In the genomic region with DNA sequence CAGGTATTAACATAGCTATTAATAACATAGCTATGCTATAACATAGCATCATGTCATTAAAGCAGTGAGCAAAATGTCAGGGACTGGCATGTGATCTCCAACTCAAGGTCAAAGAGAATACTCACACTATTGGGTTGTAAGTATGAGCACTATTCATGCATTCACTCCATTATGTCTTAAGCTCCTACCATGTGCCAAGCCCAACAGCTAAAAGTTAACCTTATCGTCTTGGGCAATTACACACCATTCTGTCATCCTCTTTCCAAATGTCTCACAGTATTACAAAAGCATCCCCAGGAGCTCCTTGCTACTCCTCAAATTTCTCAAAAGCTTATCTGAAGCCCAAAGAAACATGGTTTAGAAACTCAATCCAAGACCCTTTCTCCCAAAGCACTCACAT, we compare ENCODE assay signal across 35 cellular contexts.
"Had no signal": no experiment of that assay in that cellular context is flagged by ENCODE, and none has a peak within 500 bp of the region (broad histone marks: within the 10 kb centered on the region; RNA-seq: fewer than 3 reads in every experiment).

No MANE protein-coding gene starts in this region.

- H3K9me3 ChIP-seq: MG63 had no signal

- H3K36me3 ChIP-seq: MG63 had no signal

- H3K27me3 ChIP-seq: MG63 had no signal

- DNase-seq: Karpas-422, Kasumi-1, MG63, MM.1S, MV-4-11, NCI-H1048, NCI-H1092, NCI-H1092 treated with DMSO at 0.1 percent for 48 hours, NCI-H1105, NCI-H1105 treated with DMSO at 0.1 percent for 48 hours, NCI-H1417, NCI-H1417 treated with DMSO at 0.1 percent for 48 hours, NCI-H1436, NCI-H1436 treated with DMSO at 0.1 percent for 48 hours, NCI-H146, NCI-H1694, NCI-H1694 treated with DMSO at 0.1 percent for 48 hours, NCI-H187, NCI-H187 treated with DMSO at 0.1 percent for 48 hours, NCI-H2029, NCI-H2029 treated with DMSO at 0.1 percent for 48 hours, NCI-H2081, NCI-H2081 treated with DMSO at 0.1 percent for 48 hours, NCI-H2107, NCI-H2171, NCI-H2171 treated with DMSO at 0.1 percent for 48 hours, NCI-H2227 treated with DMSO at 0.1 percent for 48 hours, NCI-H226, NCI-H345, NCI-H446, NCI-H446 treated with DMSO at 0.1 percent for 48 hours, NCI-H510A, NCI-H510A treated with DMSO at 0.1 percent for 48 hours, NCI-H524, NCI-H524 treated with DMSO at 0.1 percent for 48 hours had no signal

- H3K4me3 ChIP-seq: MG63 had no signal
